17 cellular contexts compared by ENCODE assay signal in the genomic region with DNA sequence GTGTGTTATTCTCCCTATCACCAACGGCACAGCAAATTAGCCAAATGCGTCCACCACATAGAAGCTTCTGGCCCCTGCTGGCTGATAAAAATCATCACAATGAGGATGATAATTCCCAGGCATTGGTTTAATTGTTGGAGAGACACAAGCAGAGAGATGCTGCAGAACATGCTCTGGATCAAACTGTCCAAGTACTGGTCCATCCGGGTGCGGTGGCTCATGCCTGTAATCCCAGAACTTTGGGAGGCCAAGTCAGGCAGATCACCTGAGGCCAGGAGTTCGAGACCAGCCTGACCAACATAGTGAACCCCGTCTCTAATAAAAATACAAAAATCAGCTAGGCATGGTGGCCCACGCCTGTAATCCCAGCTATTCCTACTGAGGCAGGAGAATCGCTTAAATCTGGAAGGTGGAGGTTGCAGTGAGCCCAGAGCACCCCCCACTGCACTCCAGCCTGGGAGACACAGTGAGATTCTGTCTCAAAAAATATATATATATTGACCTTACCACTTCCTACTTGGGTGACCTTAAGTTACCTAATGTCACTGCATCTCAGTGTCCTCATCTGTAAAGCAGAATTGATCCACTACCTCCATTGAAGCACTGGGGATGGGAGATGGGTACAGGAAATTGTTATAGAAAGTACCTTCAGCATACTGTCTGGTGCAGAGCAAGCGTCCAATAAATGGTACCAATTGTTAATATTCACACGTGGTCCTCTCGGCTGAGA.
DNase-seq lines count a peak whose midpoint lies in the region; ATAC-seq, FAIRE-seq and TF ChIP-seq lines count a peak whose summit lies in the region.
"Had no signal": no experiment of that assay in that cellular context is flagged by ENCODE, and none has a peak within 500 bp of the region (broad histone marks: within the 10 kb centered on the region; RNA-seq: fewer than 3 reads in every experiment).

No MANE protein-coding gene starts in this region.

- H3K27me3 ChIP-seq in left ventricle myocardium inferior (ENCODE audit: low read depth) (no peaks in the 10 kb centered on the region), small intestine (ENCODE audit: control insufficient read depth in 2 of 2, insufficient read depth in 2 of 2, low read length in 2 of 2) (no peaks in the 10 kb centered on the region)
- H3K27me3 ChIP-seq: MG63 had no signal

- no peak for DNase-seq in left ventricle myocardium inferior
- no peak for DNase-seq in left ventricle myocardium superior
- DNase-seq in RWPE1 (ENCODE audit: low spot score) = no peak
- no peak for DNase-seq in epithelial cell of prostate (ENCODE audit: low read depth, low spot score)
- no peak for DNase-seq in small intestine
- DNase-seq: CD8-positive, alpha-beta memory T cell; DMS53; Karpas-422; MG63; NCI-H1092; NCI-H1436 treated with DMSO at 0.1 percent for 48 hours; NCI-H2029; NCI-H2171; NCI-H446 had no signal

- H3K4me1 ChIP-seq in left ventricle myocardium inferior (peaks cover 48% of the 10 kb centered on the region), small intestine (ENCODE audit: control insufficient read depth in 2 of 2, insufficient read depth in 1 of 2, low read depth in 1 of 2, low read length in 1 of 2) (peaks cover 3 to 9% of the 10 kb centered on the region in 2 donors)

- H3K4me3 ChIP-seq in left ventricle myocardium inferior (no peak overlapping the region), small intestine (ENCODE audit: low read depth in 1 of 2, low read length in 2 of 2) (no peak overlapping the region)
- H3K4me3 ChIP-seq: MG63 had no signal

- intact Hi-C loops in left ventricle myocardium inferior (cut with micrococcal nuclease) = no loop called here
- intact Hi-C loops in left ventricle myocardium superior (cut with micrococcal nuclease) = no loop called here

- ATAC-seq in left ventricle myocardium superior = no peak
- no peak for ATAC-seq in HG03378 (IDR thresholded peaks at IDR 0.05; ENCODE audit: unreplicated experiment)
- ATAC-seq in HG03460 (IDR thresholded peaks at IDR 0.05; ENCODE audit: unreplicated experiment) = no peak

- H3K27ac ChIP-seq in left ventricle myocardium inferior (replicated peaks) (peak overlapping the region; percentile 92), RWPE1 (peak overlapping the region; percentile 94), epithelial cell of prostate (peak overlapping the region; percentile 94), small intestine (ENCODE audit: low read depth in 1 of 2, low read length in 1 of 2) (peak overlapping the region; percentile 27 to 71)

- no peaks in the 10 kb centered on the region for H3K36me3 ChIP-seq in left ventricle myocardium inferior
- no peaks in the 10 kb centered on the region for H3K36me3 ChIP-seq in small intestine (ENCODE audit: control insufficient read depth in 2 of 2, insufficient read depth in 2 of 2, low read length in 2 of 2)
- H3K36me3 ChIP-seq: MG63 had no signal

- no peak for TF ChIP-seq CTCF in left ventricle myocardium inferior (IDR thresholded peaks at IDR 0.05; ENCODE audit: borderline replicate concordance)
- no peak for TF ChIP-seq CTCF in RWPE1 (conservative IDR thresholded peaks at IDR 0.05; ENCODE audit: low read depth)

- 75 to 84% (median 79%) methylated on average over 11 of the region's 11 CpGs for WGBS in small intestine, 3 donors

- H3K9me3 ChIP-seq in left ventricle myocardium inferior (replicated peaks) (no peaks in the 10 kb centered on the region), small intestine (ENCODE audit: control insufficient read depth, low read depth) (no peaks in the 10 kb centered on the region)
- H3K9me3 ChIP-seq: MG63 had no signal

- POLR2A ChIA-PET in RWPE1 (lab: Yijun Ruan, JAX; ENCODE audit: low non-redundant PET) = interaction anchor here (0.6 kb wide), 1 partner anchor 110 kb away, joined by 5 read pairs; no protein-coding TSS in a partner anchor

- no peak for FAIRE-seq in small intestine (lab: Jason Lieb, UNC)
- FAIRE-seq: H1 had no signal

- CTCF ChIA-PET in RWPE1 (lab: Yijun Ruan, JAX) = no interaction called here
